Comparison of ENCODE assay signal across 9 cellular contexts in genomic region chr4:6198768-6199343, GRCh38. TPM values are rescaled to one million over a fixed set of nuclear protein-coding genes. Genes with fewer than 3 reads are reported as not detected.
DNase-seq lines count a peak whose midpoint lies in the region; ATAC-seq and TF ChIP-seq lines count a peak whose summit lies in the region.
"Had no signal": no experiment of that assay in that cellular context is flagged by ENCODE, and none has a peak within 500 bp of the region (broad histone marks: within the 10 kb centered on the region; RNA-seq: fewer than 3 reads in every experiment).

No MANE protein-coding gene starts in this region.

- peaks cover 10% of the 10 kb centered on the region for H3K4me1 ChIP-seq in iPS-15b (ENCODE audit: control insufficient read depth, insufficient read depth, low read length)
- H3K4me1 ChIP-seq in stomach: peaks cover 22 to 29% (median 27%) of the 10 kb centered on the region in 4 donors

- ATAC-seq in activated CD8-positive, alpha-beta T cell treated with anti-CD3 and anti-CD28 coated beads for 36 hours: peak; percentile 28
- ATAC-seq in HG03469 (IDR thresholded peaks at IDR 0.05; ENCODE audit: unreplicated experiment): no peak
- no peak for ATAC-seq in HG02970 (IDR thresholded peaks at IDR 0.05; ENCODE audit: low FRiP score, unreplicated experiment)

- H3K27me3 ChIP-seq in iPS-15b (ENCODE audit: control insufficient read depth, insufficient read depth, low read length) (peaks cover 19% of the 10 kb centered on the region), stomach (peaks cover 10 to 80% (median 48%) of the 10 kb centered on the region in 3 donors)

- peak overlapping the region; percentile 72 for H3K4me3 Mint-ChIP-seq in activated CD8-positive, alpha-beta T cell treated with anti-CD3 and anti-CD28 coated beads for 36 hours
- H3K4me3 Mint-ChIP-seq: dendritic cell treated with granulocyte-macrophage colony-stimulating factor and Interleukin-4, amounts not matched to agents 40 ng/mL and 50 ng/mL, for 4 days had no signal

- no peak overlapping the region for H3K9ac ChIP-seq in iPS-15b (ENCODE audit: low read depth, low read length)

- H3K27me3 Mint-ChIP-seq in activated CD8-positive, alpha-beta T cell treated with anti-CD3 and anti-CD28 coated beads for 36 hours: peaks cover 39% of the 10 kb centered on the region

- intact Hi-C loops in activated CD8-positive, alpha-beta T cell treated with anti-CD3 and anti-CD28 coated beads for 36 hours (cut with micrococcal nuclease): no loop called here
- intact Hi-C loops in stomach (cut with DNase I; ENCODE audit: low total_unique reads): no loop called here

- peak; percentile 30 for DNase-seq in activated CD4-positive, alpha-beta T cell treated with anti-CD3 and anti-CD28 coated beads for 48 hours
- no peak for DNase-seq in activated CD4-positive, alpha-beta T cell treated with anti-CD3 and anti-CD28 coated beads for 1 hour
- DNase-seq in activated CD8-positive, alpha-beta T cell treated with anti-CD3 and anti-CD28 coated beads for 36 hours: peak; percentile 53
- DNase-seq in stomach (no peak), GM03348 (ENCODE audit: low spot score) (no peak)

- peak overlapping the region; percentile 58 for H3K4me3 ChIP-seq in iPS-15b (ENCODE audit: low read depth, low read length)
- H3K4me3 ChIP-seq in stomach: peak overlapping the region; percentile 50 to 78 (median 61)

- H3K36me3 ChIP-seq in iPS-15b (ENCODE audit: control insufficient read depth, insufficient read depth, low read length): no peaks in the 10 kb centered on the region
- no peaks in the 10 kb centered on the region for H3K36me3 ChIP-seq in stomach

- peak overlapping the region; percentile 77 for H3K27ac Mint-ChIP-seq in activated CD8-positive, alpha-beta T cell treated with anti-CD3 and anti-CD28 coated beads for 36 hours
- H3K27ac Mint-ChIP-seq: dendritic cell treated with granulocyte-macrophage colony-stimulating factor and Interleukin-4, amounts not matched to agents 40 ng/mL and 50 ng/mL, for 4 days had no signal

- H3K4me1 Mint-ChIP-seq in activated CD8-positive, alpha-beta T cell treated with anti-CD3 and anti-CD28 coated beads for 36 hours (ENCODE audit: low read depth): peaks cover 30% of the 10 kb centered on the region

- TF ChIP-seq CTCF in activated CD8-positive, alpha-beta T cell treated with anti-CD3 and anti-CD28 coated beads for 36 hours (IDR thresholded peaks at IDR 0.05): no peak
- TF ChIP-seq CTCF in stomach (IDR thresholded peaks at IDR 0.05): no peak

- H3K27ac ChIP-seq in stomach: peak overlapping the region in 1 of 5 donors; percentile 47

- POLR2A ChIA-PET in activated CD8-positive, alpha-beta T cell treated with anti-CD3 and anti-CD28 coated beads for 36 hours (lab: Charles Lee): interaction anchor here (2.1 to 3.6 kb wide), 2 partner anchors 17 to 21 kb away, joined by 7 to 33 read pairs; no protein-coding TSS in a partner anchor

- CTCF ChIA-PET in activated CD8-positive, alpha-beta T cell treated with anti-CD3 and anti-CD28 coated beads for 36 hours (lab: Charles Lee): interaction anchor here (0.6 to 1.2 kb wide), 3 partner anchors 12 to 52 kb away, joined by 3 to 4 read pairs (median 3); no protein-coding TSS in a partner anchor

- TF ChIP-seq EP300 in stomach (IDR thresholded peaks at IDR 0.05): no peak

- WGBS in stomach, 5 donors: 0 to 4% (median 3%) methylated on average over 3 to 23 of the region's 23 CpGs

- peaks cover 12% of the 10 kb centered on the region for H3K36me3 Mint-ChIP-seq in activated CD8-positive, alpha-beta T cell treated with anti-CD3 and anti-CD28 coated beads for 36 hours (ENCODE audit: low read depth)

- H3K9me3 ChIP-seq in iPS-15b (ENCODE audit: control insufficient read depth, insufficient read depth, low read length) (no peaks in the 10 kb centered on the region), stomach (peaks cover 0 to 9% (median 8%) of the 10 kb centered on the region in 4 donors)

- no peak for TF ChIP-seq POLR2A in stomach (IDR thresholded peaks at IDR 0.05)

- peaks cover 8% of the 10 kb centered on the region for H3K9me3 Mint-ChIP-seq in activated CD8-positive, alpha-beta T cell treated with anti-CD3 and anti-CD28 coated beads for 36 hours

RNA-seq across cellular contexts. Expression of gene JAKMIP1, which starts 1.5 kb away (rescaled TPM):
- 1 to 10 TPM; 5.6 to 6.3 TPM for total RNA-seq in activated CD8-positive, alpha-beta T cell treated with anti-CD3 and anti-CD28 coated beads for 36 hours
- total RNA-seq in stomach: 10 to 100 TPM in 1 of 5 donors, under 1 TPM in 2, not detected in 2; 0.18 to 10.3 (median 0.87) TPM
- under 1 TPM; 0.40 to 0.62 (median 0.46) TPM for polyA plus RNA-seq in stomach

Comparison
In these comparisons a context has a peak if more than half of its experiments do, and no peak if none do; other contexts are left out.
1. DNase-seq: peak in activated CD4-positive, alpha-beta T cell treated with anti-CD3 and anti-CD28 coated beads for 48 hours (single experiment) and activated CD8-positive, alpha-beta T cell treated with anti-CD3 and anti-CD28 coated beads for 36 hours (single experiment); none in activated CD4-positive, alpha-beta T cell treated with anti-CD3 and anti-CD28 coated beads for 1 hour (single experiment), stomach (single experiment) and GM03348 (single experiment).